1 cellular context compared by ENCODE assay signal in genomic region chr21:30942192-30942591, GRCh38.
TF ChIP-seq lines count a peak whose summit lies in the region.

No MANE protein-coding gene starts in this region.

TF ChIP-seq in H1, 55 proteins besides CTCF, POLR2A, EP300 and RAD21 (continued from another document):
- TF ChIP-seq CHD7 (IDR thresholded peaks at IDR 0.05; ENCODE audit: insufficient replicate concordance, low read length) (no peak), TBP (IDR thresholded peaks at IDR 0.05; ENCODE audit: low read depth, low read length) (no peak), ATF3 (IDR thresholded peaks at IDR 0.05; ENCODE audit: insufficient read depth, low read depth, low read length) (no peak), SIN3A (conservative IDR thresholded peaks at IDR 0.05 in 1 of 2, IDR thresholded peaks at IDR 0.05 in 1 of 2; ENCODE audit: low read depth in 1 of 2, low read length in 2 of 2) (no peak), POU5F1 (IDR thresholded peaks at IDR 0.05; ENCODE audit: low read depth, low read length) (no peak), NRF1 (IDR thresholded peaks at IDR 0.05; ENCODE audit: low read depth, low read length) (no peak), RBBP5 (IDR thresholded peaks at IDR 0.05; ENCODE audit: borderline replicate concordance, low read depth, low read length) (no peak), TAF7 (optimal IDR thresholded peaks at IDR 0.05; ENCODE audit: borderline replicate concordance, low read depth, low read length) (no peak)
- TF ChIP-seq, protein P1, sequence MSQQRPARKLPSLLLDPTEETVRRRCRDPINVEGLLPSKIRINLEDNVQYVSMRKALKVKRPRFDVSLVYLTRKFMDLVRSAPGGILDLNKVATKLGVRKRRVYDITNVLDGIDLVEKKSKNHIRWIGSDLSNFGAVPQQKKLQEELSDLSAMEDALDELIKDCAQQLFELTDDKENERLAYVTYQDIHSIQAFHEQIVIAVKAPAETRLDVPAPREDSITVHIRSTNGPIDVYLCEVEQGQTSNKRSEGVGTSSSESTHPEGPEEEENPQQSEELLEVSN (IDR thresholded peaks at IDR 0.05) = no peak
TF ChIP-seq in H1: peak in this region for 0.
